8 cellular contexts compared by ENCODE assay signal in genomic region chr19:42244452-42245220, GRCh38. TPM values are rescaled to one million over a fixed set of nuclear protein-coding genes. Genes with fewer than 3 reads are reported as not detected.
DNase-seq lines count a peak whose midpoint lies in the region; ATAC-seq and TF ChIP-seq lines count a peak whose summit lies in the region.

No MANE protein-coding gene starts in this region.

- CTCF ChIA-PET in mammary epithelial cell (lab: Charles Lee; ENCODE audit: low non-redundant PET), result interaction anchor here (0.6 kb wide), 1 partner anchor 36 kb away, joined by 6 read pairs; no protein-coding TSS in a partner anchor

- peaks cover 23% of the 10 kb centered on the region for H3K4me1 ChIP-seq in mammary epithelial cell (ENCODE audit: insufficient read depth, low read length)

- peak overlapping the region; percentile 48 for H2AFZ ChIP-seq in mammary epithelial cell (ENCODE audit: low read depth, low read length)

- H3K27ac ChIP-seq in VCaP (peak overlapping the region; percentile 95), mammary epithelial cell (ENCODE audit: insufficient read depth, low read depth, low read length) (peak overlapping the region; percentile 26), skin epidermis (peak overlapping the region in 20 of 21 experiments; percentile 43 to 98 (median 86))

- peak; percentile 51 for ATAC-seq in GM18502 (IDR thresholded peaks at IDR 0.05; ENCODE audit: poor library complexity, unreplicated experiment)
- peak; percentile 37 for ATAC-seq in HG03064 (IDR thresholded peaks at IDR 0.05; ENCODE audit: low read depth, unreplicated experiment)
- ATAC-seq in HG02852 (IDR thresholded peaks at IDR 0.05; ENCODE audit: unreplicated experiment), result no peak

- no peak overlapping the region for H3K9ac ChIP-seq in mammary epithelial cell (ENCODE audit: insufficient read depth, low read length)

- H3K27me3 ChIP-seq in mammary epithelial cell (ENCODE audit: insufficient read depth, low read length), result no peaks in the 10 kb centered on the region

- peaks cover 3% of the 10 kb centered on the region for H3K36me3 ChIP-seq in mammary epithelial cell (ENCODE audit: insufficient read depth, low read length)

- no peaks in the 10 kb centered on the region for H3K9me3 ChIP-seq in mammary epithelial cell (replicated peaks; ENCODE audit: insufficient read depth, low read length)

- peak overlapping the region; percentile 60 to 77 (median 72) for H3K4me3 ChIP-seq in mammary epithelial cell (replicated peaks in 1 of 3; ENCODE audit: insufficient read depth in 1 of 3, low read depth in 2 of 3, low read length in 3 of 3)
- peak overlapping the region; percentile 36 to 87 (median 77) for H3K4me3 ChIP-seq in skin epidermis

- intact Hi-C loops in mammary epithelial cell (cut with micrococcal nuclease), result loop anchor here (1.0 to 5.0 kb wide), 3 partner anchors 24 to 178 kb away; no protein-coding TSS in a partner anchor

- dilution Hi-C loops in mammary epithelial cell (cut with HindIII; ENCODE audit: low sequenced_read_pairs), result loop anchor here (5.0 kb wide), 2 partner anchors 33 to 57 kb away; no protein-coding TSS in a partner anchor

- BruUV-seq in mammary epithelial cell (replicated peaks; lab: Mats Ljungman, UMichigan), result no TSS peak

- under 1% methylated on average over 40 of the region's 40 CpGs for WGBS in mammary epithelial cell (ENCODE audit: low coverage, missing lambda C conversion rate)

- H3K4me2 ChIP-seq in mammary epithelial cell (ENCODE audit: insufficient read depth, low read depth, low read length), result peak overlapping the region; percentile 74

- no peaks in the 10 kb centered on the region for H4K20me1 ChIP-seq in mammary epithelial cell (ENCODE audit: insufficient read depth, low read length)

- peaks cover 52% of the 10 kb centered on the region for H3K79me2 ChIP-seq in mammary epithelial cell (ENCODE audit: insufficient read depth, low read length)

- TF ChIP-seq CTCF in VCaP (conservative IDR thresholded peaks at IDR 0.05), result peak; percentile 85
- TF ChIP-seq CTCF in mammary epithelial cell (conservative IDR thresholded peaks at IDR 0.05 in 1 of 2, IDR thresholded peaks at IDR 0.05 in 1 of 2; ENCODE audit: extremely low read depth in 1 of 2, insufficient read depth in 1 of 2, low read depth in 1 of 2, low read length in 2 of 2), result peak; percentile 45 to 68

- in situ Hi-C loops in mammary epithelial cell (cut with MboI; ENCODE audit: low sequenced_read_pairs in 2 of 2), result loop anchor here (5.0 kb wide), 2 partner anchors 43 to 132 kb away; no protein-coding TSS in a partner anchor

- DNase-seq in NCI-H2171 (lab: John Stamatoyannopoulos, UW) (peak; percentile 90), mammary epithelial cell (peak; percentile 90), iPS-NIHi11 (ENCODE audit: low spot score) (peak; percentile 73)

RNA-seq across cellular contexts. Expression of gene GSK3A, which starts 2.2 kb away (rescaled TPM):
- 10 to 100 TPM; 29.3 to 61.9 TPM for total RNA-seq in mammary epithelial cell
- polyA plus RNA-seq in mammary epithelial cell, result 42.9 TPM
- 52.4 TPM for polyA minus RNA-seq in mammary epithelial cell

RNA-seq across cellular contexts. Expression of gene ERF, which starts 10.3 kb away (rescaled TPM):
- 100 to 1,000 TPM; 101 to 139 TPM for total RNA-seq in mammary epithelial cell
- 86.1 TPM for polyA plus RNA-seq in mammary epithelial cell
- 36.6 TPM for polyA minus RNA-seq in mammary epithelial cell

RNA-seq across cellular contexts. Expression of gene CIC, which starts 24.4 kb away (rescaled TPM):
- 10 to 100 TPM; 37.0 to 91.0 TPM for total RNA-seq in mammary epithelial cell
- 19.4 TPM for polyA plus RNA-seq in mammary epithelial cell
- 24.7 TPM for polyA minus RNA-seq in mammary epithelial cell

RNA-seq across cellular contexts. Expression of gene ZNF526, which starts 24.5 kb away (rescaled TPM):
- total RNA-seq in mammary epithelial cell, result 10 to 100 TPM; 11.2 to 15.8 TPM
- polyA plus RNA-seq in mammary epithelial cell, result 8.6 TPM
- 22.8 TPM for polyA minus RNA-seq in mammary epithelial cell

RNA-seq across cellular contexts. Expression of gene DEDD2, which starts 27.2 kb away (rescaled TPM):
- total RNA-seq in mammary epithelial cell, result 10 to 100 TPM; 17.3 to 32.3 TPM
- 31.8 TPM for polyA plus RNA-seq in mammary epithelial cell
- polyA minus RNA-seq in mammary epithelial cell, result 13.2 TPM

Comparison
In these comparisons a context has a peak if more than half of its experiments do, and no peak if none do; other contexts are left out.
1. H3K27ac ChIP-seq: peak in every context shown above with its lines; median percentile 95 in VCaP; 86 in skin epidermis; 26 in mammary epithelial cell.